ENCODE assay signal across 12 cellular contexts in the genomic region with DNA sequence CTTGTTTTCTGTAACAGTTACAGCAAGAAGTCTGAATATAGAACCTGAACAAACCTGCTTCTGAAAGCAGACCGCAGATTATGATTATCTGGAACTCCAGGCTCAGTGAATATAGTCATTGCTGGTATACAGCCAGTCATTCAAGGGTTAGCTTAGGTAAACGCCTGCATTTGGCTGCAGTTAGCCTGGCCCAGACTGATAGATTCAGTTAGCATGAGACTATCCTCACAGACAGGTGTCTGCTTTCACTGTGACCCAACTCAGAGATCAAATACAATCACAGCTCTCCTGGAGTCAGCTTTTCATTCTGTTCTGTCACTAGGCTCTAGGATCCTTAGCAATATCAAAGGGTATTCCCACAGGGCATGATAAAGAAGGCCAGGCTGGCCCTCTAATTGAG.
"Had no signal": no experiment of that assay in that cellular context is flagged by ENCODE, and none has a peak within 500 bp of the region (broad histone marks: within the 10 kb centered on the region; RNA-seq: fewer than 3 reads in every experiment).

No MANE protein-coding gene starts in this region.

- H3K9me3 Mint-ChIP-seq: activated naive CD4-positive, alpha-beta T cell treated with anti-CD3 and anti-CD28 coated beads, Interleukin-2, amount 50 U/mL, for 24 hours; activated T-cell treated with anti-CD3 and anti-CD28 coated beads, Interleukin-2, amount 50 U/mL, for 24 hours; mesothelial cell of epicardium had no signal

- H3K27me3 ChIP-seq: breast epithelium, tibial nerve, vagina had no signal

- H3K27ac Mint-ChIP-seq: activated naive CD4-positive, alpha-beta T cell treated with anti-CD3 and anti-CD28 coated beads, Interleukin-2, amount 50 U/mL, for 24 hours; activated T-cell treated with anti-CD3 and anti-CD28 coated beads, Interleukin-2, amount 50 U/mL, for 24 hours; mesothelial cell of epicardium; stimulated activated memory B cell treated with anti-CD40 and anti-IgM and Interleukin-4, amounts not matched to agents 10 μg/mL and 1 μg/mL and 100 μg/mL, for 72 hours had no signal

- H3K9me3 ChIP-seq: breast epithelium, lower lobe of right lung, tibial nerve, vagina had no signal

- DNase-seq: activated effector memory CD4-positive, alpha-beta T cell treated with Interleukin-2 at 50 U/mL for 16 hours; activated T-cell treated with anti-CD3 and anti-CD28 coated beads, Interleukin-2, amount 50 U/mL, for 24 hours; lower lobe of right lung; T-helper 2 cell had no signal

- H3K27ac ChIP-seq: breast epithelium, lower lobe of right lung, tibial nerve, vagina had no signal

- H3K36me3 Mint-ChIP-seq: activated naive CD4-positive, alpha-beta T cell treated with anti-CD3 and anti-CD28 coated beads, Interleukin-2, amount 50 U/mL, for 24 hours; mesothelial cell of epicardium; stimulated activated memory B cell treated with anti-CD40 and anti-IgM and Interleukin-4, amounts not matched to agents 10 μg/mL and 1 μg/mL and 100 μg/mL, for 72 hours had no signal

- ATAC-seq: activated CD4-positive, CD25-positive, alpha-beta regulatory T cell treated with anti-CD3 and anti-CD28 coated beads, Interleukin-2, amount 50 U/mL, for 24 hours had no signal

- H3K27me3 Mint-ChIP-seq: activated T-cell treated with anti-CD3 and anti-CD28 coated beads, Interleukin-2, amount 50 U/mL, for 24 hours; stimulated activated memory B cell treated with anti-CD40 and anti-IgM and Interleukin-4, amounts not matched to agents 10 μg/mL and 1 μg/mL and 100 μg/mL, for 72 hours had no signal

- H3K36me3 ChIP-seq: breast epithelium, lower lobe of right lung, tibial nerve, vagina had no signal

- H3K4me3 Mint-ChIP-seq: activated naive CD4-positive, alpha-beta T cell treated with anti-CD3 and anti-CD28 coated beads, Interleukin-2, amount 50 U/mL, for 24 hours; activated T-cell treated with anti-CD3 and anti-CD28 coated beads, Interleukin-2, amount 50 U/mL, for 24 hours; mesothelial cell of epicardium; stimulated activated memory B cell treated with anti-CD40 and anti-IgM and Interleukin-4, amounts not matched to agents 10 μg/mL and 1 μg/mL and 100 μg/mL, for 72 hours had no signal

- H3K4me3 ChIP-seq: breast epithelium, lower lobe of right lung, smooth muscle cell, tibial nerve, vagina had no signal

- H3K4me1 Mint-ChIP-seq: activated naive CD4-positive, alpha-beta T cell treated with anti-CD3 and anti-CD28 coated beads, Interleukin-2, amount 50 U/mL, for 24 hours; stimulated activated memory B cell treated with anti-CD40 and anti-IgM and Interleukin-4, amounts not matched to agents 10 μg/mL and 1 μg/mL and 100 μg/mL, for 72 hours had no signal

- H3K4me1 ChIP-seq: breast epithelium, lower lobe of right lung, tibial nerve, vagina had no signal
